ENCODE assay signal across 8 cellular contexts in the genomic region with DNA sequence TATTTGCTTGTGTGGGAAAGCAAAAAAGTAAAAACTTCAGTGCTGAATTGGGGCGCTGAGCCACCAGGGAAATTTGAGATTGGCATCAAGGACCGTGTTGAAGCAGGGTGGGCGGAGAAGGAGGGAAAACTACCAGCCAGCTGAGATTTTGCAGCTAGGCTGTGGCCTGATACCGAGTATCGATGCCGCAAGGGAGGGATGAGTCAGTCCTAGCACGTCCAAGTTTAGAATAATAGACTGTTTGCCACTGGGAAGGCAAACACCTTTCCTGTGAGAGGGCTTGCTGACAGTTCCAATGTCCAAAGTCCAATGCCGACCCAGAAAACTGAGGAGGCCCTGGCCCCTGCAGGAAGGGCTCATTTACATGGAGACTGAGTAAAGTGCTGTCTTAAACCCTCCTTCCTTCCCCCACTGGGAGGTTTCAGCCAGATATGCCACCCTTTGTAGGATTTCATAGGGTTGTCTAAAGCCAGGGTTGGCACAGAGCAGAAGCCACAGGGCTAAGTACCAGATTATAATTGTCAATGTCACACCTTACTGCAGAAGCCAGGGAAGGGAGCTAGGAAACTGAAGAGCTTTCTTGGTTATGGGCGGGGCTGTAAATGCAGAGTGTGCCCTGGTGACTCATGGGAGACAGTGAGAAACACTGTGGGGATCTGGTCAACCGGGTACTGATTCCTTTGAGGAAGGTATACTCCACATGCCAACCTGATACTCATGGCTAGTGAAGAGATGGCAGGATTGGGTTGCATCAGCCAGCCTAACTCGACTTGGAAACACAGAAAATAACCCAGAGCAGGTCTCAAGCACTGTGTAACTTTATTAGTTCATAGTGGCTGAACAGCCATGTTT. TPM values are rescaled to one million over a fixed set of nuclear protein-coding genes. Genes with fewer than 3 reads are reported as not detected.
DNase-seq lines count a peak whose midpoint lies in the region.

No MANE protein-coding gene starts in this region.

- H3K4me1 ChIP-seq in mesenchymal stem cell (ENCODE audit: control insufficient read depth, insufficient read depth, low read depth, low read length) = peaks cover 15% of the 10 kb centered on the region

- POLR2A ChIA-PET in activated CD4-positive, alpha-beta T cell treated with anti-CD3 and anti-CD28 coated beads, Interleukin-2, amount 10 ng/mL, durations not matched to agents 7 days and 5 days (lab: Charles Lee) = no interaction called here

- no peaks in the 10 kb centered on the region for H3K79me1 ChIP-seq in mesenchymal stem cell (replicated peaks; ENCODE audit: low read length, poor library complexity, severe bottlenecking)

- 23% methylated on average over 11 of the region's 11 CpGs for WGBS in mesenchymal stem cell

- no peak overlapping the region for H3K14ac ChIP-seq in mesenchymal stem cell (ENCODE audit: low read length in 2 of 2)

- H3K4me3 ChIP-seq in mesenchymal stem cell (ENCODE audit: insufficient read depth in 1 of 2, low read depth in 1 of 2, low read length in 2 of 2) = peak overlapping the region in 1 of 2 experiments; percentile 46

- peak overlapping the region; percentile 84 for H3K27ac ChIP-seq in mesenchymal stem cell (ENCODE audit: low read length, poor library complexity, severe bottlenecking)

- no peak overlapping the region for H2BK12ac ChIP-seq in mesenchymal stem cell (ENCODE audit: low read length in 2 of 2)

- no peaks in the 10 kb centered on the region for H3K27me3 ChIP-seq in mesenchymal stem cell (ENCODE audit: control insufficient read depth in 1 of 2, insufficient read depth in 1 of 2, low read length in 2 of 2)

- peak overlapping the region; percentile 85 for H3K27ac Mint-ChIP-seq in dendritic cell treated with granulocyte-macrophage colony-stimulating factor and Interleukin-4, amounts not matched to agents 40 ng/mL and 50 ng/mL, for 4 days
- H3K27ac Mint-ChIP-seq in activated CD4-positive, alpha-beta T cell treated with anti-CD3 and anti-CD28 coated beads, Interleukin-2, amount 10 ng/mL, durations not matched to agents 7 days and 5 days = no peak overlapping the region

- intact Hi-C loops in dendritic cell treated with granulocyte-macrophage colony-stimulating factor and Interleukin-4, amounts not matched to agents 40 ng/mL and 50 ng/mL, for 4 days (cut with micrococcal nuclease) = loop anchor here (1.0 kb wide), 1 partner anchor 28 kb away; no protein-coding TSS in a partner anchor

- H3K4ac ChIP-seq in mesenchymal stem cell (ENCODE audit: low read depth in 1 of 2, low read length in 2 of 2) = no peak overlapping the region

- peaks cover 41% of the 10 kb centered on the region for H3K4me1 Mint-ChIP-seq in dendritic cell treated with granulocyte-macrophage colony-stimulating factor and Interleukin-4, amounts not matched to agents 40 ng/mL and 50 ng/mL, for 4 days (ENCODE audit: low read depth)
- H3K4me1 Mint-ChIP-seq in activated CD4-positive, alpha-beta T cell treated with anti-CD3 and anti-CD28 coated beads, Interleukin-2, amount 10 ng/mL, durations not matched to agents 7 days and 5 days = peaks cover 3% of the 10 kb centered on the region

- no peak overlapping the region for H2AFZ ChIP-seq in mesenchymal stem cell (ENCODE audit: low read depth, low read length)

- CTCF ChIA-PET in activated CD4-positive, alpha-beta T cell treated with anti-CD3 and anti-CD28 coated beads, Interleukin-2, amount 10 ng/mL, durations not matched to agents 7 days and 5 days (lab: Charles Lee) = interaction anchor here (0.6 kb wide), 1 partner anchor 9 kb away, joined by 4 read pairs; no protein-coding TSS in a partner anchor

- no peaks in the 10 kb centered on the region for H3K36me3 Mint-ChIP-seq in dendritic cell treated with granulocyte-macrophage colony-stimulating factor and Interleukin-4, amounts not matched to agents 40 ng/mL and 50 ng/mL, for 4 days (ENCODE audit: low read depth)
- H3K36me3 Mint-ChIP-seq in activated CD4-positive, alpha-beta T cell treated with anti-CD3 and anti-CD28 coated beads, Interleukin-2, amount 10 ng/mL, durations not matched to agents 7 days and 5 days (ENCODE audit: low read depth) = no peaks in the 10 kb centered on the region

- no peaks in the 10 kb centered on the region for H3K9me3 ChIP-seq in mesenchymal stem cell (ENCODE audit: control insufficient read depth, low read length)

- H3K27me3 Mint-ChIP-seq in dendritic cell treated with granulocyte-macrophage colony-stimulating factor and Interleukin-4, amounts not matched to agents 40 ng/mL and 50 ng/mL, for 4 days = no peaks in the 10 kb centered on the region
- no peaks in the 10 kb centered on the region for H3K27me3 Mint-ChIP-seq in activated CD4-positive, alpha-beta T cell treated with anti-CD3 and anti-CD28 coated beads, Interleukin-2, amount 10 ng/mL, durations not matched to agents 7 days and 5 days

- no peak overlapping the region for H4K91ac ChIP-seq in mesenchymal stem cell (ENCODE audit: low read length)

- H3K4me2 ChIP-seq in mesenchymal stem cell (ENCODE audit: low read length, poor library complexity, severe bottlenecking) = no peak overlapping the region

- DNase-seq in NCI-H146 (lab: John Stamatoyannopoulos, UW) (peak; percentile 49), NCI-H146 treated with DMSO at 0.1 percent for 48 hours (lab: John Stamatoyannopoulos, UW; ENCODE audit: unreplicated experiment) (no peak), NCI-H774 (lab: John Stamatoyannopoulos, UW) (peak; percentile 1), mesenchymal stem cell (peak; percentile 60), COR-L47 (lab: John Stamatoyannopoulos, UW) (no peak), T-helper 9 cell (no peak)
- no peak for DNase-seq in activated CD4-positive, alpha-beta T cell treated with anti-CD3 and anti-CD28 coated beads, Interleukin-2, amount 10 ng/mL, durations not matched to agents 7 days and 5 days

- peak overlapping the region; percentile 43 for H3K9ac ChIP-seq in mesenchymal stem cell (ENCODE audit: low read length)

- H2BK15ac ChIP-seq in mesenchymal stem cell (ENCODE audit: low read depth, poor library complexity, severe bottlenecking) = no peak overlapping the region

- H2AK5ac ChIP-seq in mesenchymal stem cell (ENCODE audit: low read length, severe bottlenecking) = no peak overlapping the region

- H2BK120ac ChIP-seq in mesenchymal stem cell (ENCODE audit: low read depth, low read length) = no peak overlapping the region

- no peak overlapping the region for H3K18ac ChIP-seq in mesenchymal stem cell (ENCODE audit: low read depth in 1 of 2, low read length in 2 of 2)

- H3K36me3 ChIP-seq in mesenchymal stem cell (ENCODE audit: control insufficient read depth in 1 of 2, insufficient read depth in 2 of 2, low read depth in 1 of 2, low read length in 2 of 2) = no peaks in the 10 kb centered on the region

- H3K4me3 Mint-ChIP-seq in dendritic cell treated with granulocyte-macrophage colony-stimulating factor and Interleukin-4, amounts not matched to agents 40 ng/mL and 50 ng/mL, for 4 days = peak overlapping the region; percentile 53
- no peak overlapping the region for H3K4me3 Mint-ChIP-seq in activated CD4-positive, alpha-beta T cell treated with anti-CD3 and anti-CD28 coated beads, Interleukin-2, amount 10 ng/mL, durations not matched to agents 7 days and 5 days

- H2BK5ac ChIP-seq in mesenchymal stem cell (ENCODE audit: low read depth, low read length, poor library complexity, severe bottlenecking) = peak overlapping the region; percentile 46

- no peaks in the 10 kb centered on the region for H3K9me3 Mint-ChIP-seq in dendritic cell treated with granulocyte-macrophage colony-stimulating factor and Interleukin-4, amounts not matched to agents 40 ng/mL and 50 ng/mL, for 4 days
- no peaks in the 10 kb centered on the region for H3K9me3 Mint-ChIP-seq in activated CD4-positive, alpha-beta T cell treated with anti-CD3 and anti-CD28 coated beads, Interleukin-2, amount 10 ng/mL, durations not matched to agents 7 days and 5 days

- H4K8ac ChIP-seq in mesenchymal stem cell (ENCODE audit: low read length) = no peak overlapping the region

- H3K23ac ChIP-seq in mesenchymal stem cell (ENCODE audit: low read length in 2 of 2) = no peak overlapping the region

RNA-seq across cellular contexts. Expression of a gene that starts 28.4 kb away (rescaled TPM):
- 3.2 TPM for polyA plus RNA-seq in mesenchymal stem cell (2013, experiment 1 of 2)
- polyA plus RNA-seq in mesenchymal stem cell (2013, experiment 2 of 2) = 2.9 TPM
- total RNA-seq in activated CD4-positive, alpha-beta T cell treated with anti-CD3 and anti-CD28 coated beads, Interleukin-2, amount 10 ng/mL, durations not matched to agents 7 days and 5 days = 10 to 100 TPM; 15.5 to 16.7 TPM

Comparison
In these comparisons a context has a peak if more than half of its experiments do, and no peak if none do; other contexts are left out.
1. DNase-seq: peak in NCI-H146 (single experiment), NCI-H774 (single experiment) and mesenchymal stem cell (single experiment); none in NCI-H146 treated with DMSO at 0.1 percent for 48 hours (single experiment), COR-L47 (single experiment), T-helper 9 cell (single experiment) and activated CD4-positive, alpha-beta T cell treated with anti-CD3 and anti-CD28 coated beads, Interleukin-2, amount 10 ng/mL, durations not matched to agents 7 days and 5 days (single experiment).